ENCODE assay signal across 25 cellular contexts in the genomic region with DNA sequence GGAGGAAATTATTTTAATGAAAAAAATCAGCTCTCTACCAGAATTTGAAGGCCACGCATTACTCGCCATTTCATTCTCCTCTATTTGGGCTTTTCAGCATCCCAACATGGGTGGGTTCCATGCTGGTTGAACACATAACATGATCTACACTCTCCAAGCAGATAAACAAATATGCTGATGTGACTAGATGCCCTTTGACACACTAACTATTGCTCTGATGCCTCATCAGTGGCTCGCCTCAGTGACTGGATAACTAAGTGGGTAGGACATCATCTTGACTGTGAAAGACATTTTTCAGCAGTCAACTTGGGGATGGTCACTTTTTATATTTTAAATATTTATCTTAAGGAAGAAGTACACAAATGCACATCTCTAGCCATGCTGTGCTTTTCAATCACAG.
"Had no signal": no experiment of that assay in that cellular context is flagged by ENCODE, and none has a peak within 500 bp of the region (broad histone marks: within the 10 kb centered on the region; RNA-seq: fewer than 3 reads in every experiment).

No MANE protein-coding gene starts in this region.

- H3K4me3 ChIP-seq: dorsolateral prefrontal cortex, gastroesophageal sphincter, left ventricle myocardium inferior, lower lobe of right lung, ovary, suprapubic skin, thyroid gland, uterus had no signal

- DNase-seq: cortex of kidney; dorsolateral prefrontal cortex; effector CD8-positive, alpha-beta T cell; immature natural killer cell; left cardiac atrium; left ventricle myocardium inferior; lower lobe of right lung; natural killer cell; nucleus accumbens; ovary; right cardiac atrium; stimulated activated CD4-positive, alpha-beta T cell treated with anti-CD3 and anti-CD28 coated beads, Interleukin-4, amount 100 ng/mL, for 1 hour; stimulated activated CD8-positive, alpha-beta memory T cell treated with anti-CD3 and anti-CD28 coated beads, Interleukin-4, amount 100 ng/mL, for 48 hours; stimulated activated naive CD8-positive, alpha-beta T cell treated with anti-CD3 and anti-CD28 coated beads, Interleukin-15, Interleukin-2, amounts not matched to agents 100 U/mL and 50 U/mL, for 24 hours; thyroid gland; uterus had no signal

- H3K27ac Mint-ChIP-seq: immature natural killer cell; memory B cell; mesothelial cell of epicardium; natural killer cell; stimulated activated effector memory CD8-positive, alpha-beta T cell treated with anti-CD3 and anti-CD28 coated beads, Interleukin-12 subunit alpha, Interleukin-12 subunit beta, amount 100 ng/mL, for 72 hours; type B pancreatic cell had no signal

- H3K27me3 Mint-ChIP-seq: type B pancreatic cell had no signal

- H3K27me3 ChIP-seq: dorsolateral prefrontal cortex, gastroesophageal sphincter, ovary, suprapubic skin, thyroid gland, uterus had no signal

- H3K4me3 Mint-ChIP-seq: immature natural killer cell; memory B cell; mesothelial cell of epicardium; natural killer cell; neural crest cell; stimulated activated effector memory CD8-positive, alpha-beta T cell treated with anti-CD3 and anti-CD28 coated beads, Interleukin-12 subunit alpha, Interleukin-12 subunit beta, amount 100 ng/mL, for 72 hours; type B pancreatic cell had no signal

- H3K4me1 Mint-ChIP-seq: immature natural killer cell; memory B cell; mesothelial cell of epicardium; natural killer cell; stimulated activated effector memory CD8-positive, alpha-beta T cell treated with anti-CD3 and anti-CD28 coated beads, Interleukin-12 subunit alpha, Interleukin-12 subunit beta, amount 100 ng/mL, for 72 hours had no signal

- H3K36me3 ChIP-seq: gastroesophageal sphincter, left ventricle myocardium inferior, lower lobe of right lung, ovary, suprapubic skin, thyroid gland, uterus had no signal

- FAIRE-seq: keratinocyte had no signal

- H3K9me3 ChIP-seq: gastroesophageal sphincter, left ventricle myocardium inferior, lower lobe of right lung, ovary, suprapubic skin, thyroid gland, uterus had no signal

- H3K36me3 Mint-ChIP-seq: immature natural killer cell; memory B cell; mesothelial cell of epicardium; natural killer cell; stimulated activated effector memory CD8-positive, alpha-beta T cell treated with anti-CD3 and anti-CD28 coated beads, Interleukin-12 subunit alpha, Interleukin-12 subunit beta, amount 100 ng/mL, for 72 hours; type B pancreatic cell had no signal

- ATAC-seq: esophagus mucosa; gastroesophageal sphincter; left cardiac atrium; lower lobe of right lung; natural killer cell; right cardiac atrium; stimulated activated effector memory CD8-positive, alpha-beta T cell treated with anti-CD3 and anti-CD28 coated beads, Interleukin-12 subunit alpha, Interleukin-12 subunit beta, amount 100 ng/mL, for 72 hours; stimulated activated naive CD8-positive, alpha-beta T cell treated with anti-CD3 and anti-CD28 coated beads, Interleukin-15, Interleukin-2, amounts not matched to agents 100 U/mL and 50 U/mL, for 24 hours had no signal

- H3K9me3 Mint-ChIP-seq: memory B cell; mesothelial cell of epicardium; stimulated activated effector memory CD8-positive, alpha-beta T cell treated with anti-CD3 and anti-CD28 coated beads, Interleukin-12 subunit alpha, Interleukin-12 subunit beta, amount 100 ng/mL, for 72 hours; type B pancreatic cell had no signal

- H3K27ac ChIP-seq: gastroesophageal sphincter, left ventricle myocardium inferior, lower lobe of right lung, ovary, suprapubic skin, thyroid gland, uterus had no signal

- H3K4me1 ChIP-seq: gastroesophageal sphincter, left ventricle myocardium inferior, lower lobe of right lung, suprapubic skin, uterus had no signal
